In the genomic region with DNA sequence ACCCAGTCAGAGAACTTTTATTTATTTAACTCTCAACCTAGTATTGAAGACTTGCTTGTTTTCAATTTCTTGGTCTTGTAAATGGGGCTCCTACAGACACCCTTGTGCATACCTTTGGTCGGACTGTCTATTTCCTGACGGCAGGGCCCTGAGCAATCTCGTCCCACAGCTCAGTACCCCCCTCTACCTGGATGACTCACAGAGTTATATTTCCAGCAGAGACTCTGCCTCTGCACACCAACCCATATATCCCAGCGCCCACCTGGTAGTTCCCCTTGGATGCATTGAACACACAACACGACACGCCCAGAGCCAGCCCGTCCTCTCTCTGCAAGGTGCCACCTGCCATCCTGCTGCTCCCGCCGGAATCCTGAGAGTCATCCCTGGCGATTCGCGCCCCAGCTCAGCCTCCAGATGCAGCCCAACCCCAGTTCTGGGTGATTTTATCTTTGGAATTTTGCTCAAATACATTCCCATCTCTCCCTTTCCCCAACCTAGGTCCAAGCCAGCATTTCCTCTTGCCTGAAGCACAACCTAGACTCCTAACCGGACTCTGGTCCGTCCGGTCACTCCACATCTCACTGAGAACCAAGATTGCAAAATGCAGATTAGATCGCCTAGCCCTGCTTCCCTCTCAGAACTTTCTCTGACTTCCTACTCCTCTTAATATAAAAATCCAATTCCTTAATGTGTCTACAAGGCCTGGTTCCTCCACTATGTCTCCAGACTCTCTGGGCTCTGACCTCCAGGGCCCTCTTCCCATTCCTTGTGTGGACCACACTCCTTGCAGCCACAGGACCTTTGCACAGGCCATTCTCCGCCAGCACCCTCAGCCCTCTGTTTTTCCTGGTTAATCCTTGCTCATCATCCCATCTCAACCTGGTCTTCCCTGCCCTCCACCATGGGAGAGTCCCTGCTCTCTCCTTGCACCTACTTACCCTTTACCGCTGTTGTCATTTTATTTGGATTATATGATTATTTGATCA, we compare ENCODE assay signal across 1 cellular context.
TF ChIP-seq lines count a peak whose summit lies in the region.

No MANE protein-coding gene starts in this region.

TF ChIP-seq in SK-N-SH, 30 proteins besides CTCF, POLR2A, EP300 and RAD21 (continued from another document):
- TF ChIP-seq, protein P1, sequence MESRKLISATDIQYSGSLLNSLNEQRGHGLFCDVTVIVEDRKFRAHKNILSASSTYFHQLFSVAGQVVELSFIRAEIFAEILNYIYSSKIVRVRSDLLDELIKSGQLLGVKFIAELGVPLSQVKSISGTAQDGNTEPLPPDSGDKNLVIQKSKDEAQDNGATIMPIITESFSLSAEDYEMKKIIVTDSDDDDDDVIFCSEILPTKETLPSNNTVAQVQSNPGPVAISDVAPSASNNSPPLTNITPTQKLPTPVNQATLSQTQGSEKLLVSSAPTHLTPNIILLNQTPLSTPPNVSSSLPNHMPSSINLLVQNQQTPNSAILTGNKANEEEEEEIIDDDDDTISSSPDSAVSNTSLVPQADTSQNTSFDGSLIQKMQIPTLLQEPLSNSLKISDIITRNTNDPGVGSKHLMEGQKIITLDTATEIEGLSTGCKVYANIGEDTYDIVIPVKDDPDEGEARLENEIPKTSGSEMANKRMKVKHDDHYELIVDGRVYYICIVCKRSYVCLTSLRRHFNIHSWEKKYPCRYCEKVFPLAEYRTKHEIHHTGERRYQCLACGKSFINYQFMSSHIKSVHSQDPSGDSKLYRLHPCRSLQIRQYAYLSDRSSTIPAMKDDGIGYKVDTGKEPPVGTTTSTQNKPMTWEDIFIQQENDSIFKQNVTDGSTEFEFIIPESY (IDR thresholded peaks at IDR 0.05; ENCODE audit: borderline replicate concordance, low read depth): no peak
- TF ChIP-seq PBX3 (IDR thresholded peaks at IDR 0.05): no peak
